In the genomic region with DNA sequence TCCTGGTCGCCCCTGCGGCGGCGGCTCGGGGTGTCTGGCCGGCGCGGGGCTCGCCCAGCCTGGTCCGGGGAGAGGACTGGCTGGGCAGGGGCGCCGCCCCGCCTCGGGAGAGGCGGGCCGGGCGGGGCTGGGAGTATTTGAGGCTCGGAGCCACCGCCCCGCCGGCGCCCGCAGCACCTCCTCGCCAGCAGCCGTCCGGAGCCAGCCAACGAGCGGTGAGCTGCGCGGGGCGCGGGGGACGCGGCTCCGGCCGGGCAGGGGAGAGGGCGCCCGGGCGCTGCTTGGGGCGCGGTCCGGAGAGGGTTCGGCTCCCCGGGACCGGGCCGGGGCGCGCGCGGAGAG, we compare ENCODE assay signal across 1 cellular context.
TF ChIP-seq lines count a peak whose summit lies in the region.

A gene (plus strand): TSS at position 167 of the 342 bp plus-strand sequence. CDS start 8,122 bp downstream, outside the sequence.

TF ChIP-seq in HepG2, 621 proteins besides CTCF, POLR2A, EP300 and RAD21 (continued from another document and continues in another):
- TF ChIP-seq, protein P1, sequence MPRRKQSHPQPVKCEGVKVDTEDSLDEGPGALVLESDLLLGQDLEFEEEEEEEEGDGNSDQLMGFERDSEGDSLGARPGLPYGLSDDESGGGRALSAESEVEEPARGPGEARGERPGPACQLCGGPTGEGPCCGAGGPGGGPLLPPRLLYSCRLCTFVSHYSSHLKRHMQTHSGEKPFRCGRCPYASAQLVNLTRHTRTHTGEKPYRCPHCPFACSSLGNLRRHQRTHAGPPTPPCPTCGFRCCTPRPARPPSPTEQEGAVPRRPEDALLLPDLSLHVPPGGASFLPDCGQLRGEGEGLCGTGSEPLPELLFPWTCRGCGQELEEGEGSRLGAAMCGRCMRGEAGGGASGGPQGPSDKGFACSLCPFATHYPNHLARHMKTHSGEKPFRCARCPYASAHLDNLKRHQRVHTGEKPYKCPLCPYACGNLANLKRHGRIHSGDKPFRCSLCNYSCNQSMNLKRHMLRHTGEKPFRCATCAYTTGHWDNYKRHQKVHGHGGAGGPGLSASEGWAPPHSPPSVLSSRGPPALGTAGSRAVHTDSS (CRISPR knock-in tag; conservative IDR thresholded peaks at IDR 0.05): no peak
- TF ChIP-seq SIX4 (CRISPR knock-in tag; IDR thresholded peaks at IDR 0.05) (no peak), TAF15 (IDR thresholded peaks at IDR 0.05; ENCODE audit: low read depth, low read length, poor library complexity, severe bottlenecking) (no peak), ZNF598 (CRISPR knock-in tag; IDR thresholded peaks at IDR 0.05; ENCODE audit: borderline replicate concordance) (no peak), ZNF33B (CRISPR knock-in tag; IDR thresholded peaks at IDR 0.05) (no peak), KDM4B (CRISPR knock-in tag; IDR thresholded peaks at IDR 0.05) (no peak), AKAP8 (CRISPR knock-in tag; IDR thresholded peaks at IDR 0.05) (no peak), SMYD3 (CRISPR knock-in tag; IDR thresholded peaks at IDR 0.05) (no peak), CAMTA2 (CRISPR knock-in tag; IDR thresholded peaks at IDR 0.05; ENCODE audit: borderline replicate concordance) (no peak), NR2C2 (CRISPR knock-in tag; IDR thresholded peaks at IDR 0.05; ENCODE audit: borderline replicate concordance) (0 out of 2 replicates have a peak, but pooled peaks have one; percentile 17), SP5 (CRISPR knock-in tag; IDR thresholded peaks at IDR 0.05; ENCODE audit: borderline replicate concordance, low read depth) (no peak), SP4 (CRISPR knock-in tag; IDR thresholded peaks at IDR 0.05) (0 out of 2 replicates have a peak, but pooled peaks have one; percentile 10), TEAD2 (CRISPR knock-in tag; IDR thresholded peaks at IDR 0.05) (no peak), MZF1 (CRISPR knock-in tag; IDR thresholded peaks at IDR 0.05; ENCODE audit: borderline replicate concordance) (no peak), MAFF (IDR thresholded peaks at IDR 0.05; ENCODE audit: low read depth, low read length) (no peak), ZNF263 (CRISPR knock-in tag; IDR thresholded peaks at IDR 0.05) (no peak), MED8 (CRISPR knock-in tag; IDR thresholded peaks at IDR 0.05; ENCODE audit: insufficient replicate concordance) (no peak)
- TF ChIP-seq, protein P2, sequence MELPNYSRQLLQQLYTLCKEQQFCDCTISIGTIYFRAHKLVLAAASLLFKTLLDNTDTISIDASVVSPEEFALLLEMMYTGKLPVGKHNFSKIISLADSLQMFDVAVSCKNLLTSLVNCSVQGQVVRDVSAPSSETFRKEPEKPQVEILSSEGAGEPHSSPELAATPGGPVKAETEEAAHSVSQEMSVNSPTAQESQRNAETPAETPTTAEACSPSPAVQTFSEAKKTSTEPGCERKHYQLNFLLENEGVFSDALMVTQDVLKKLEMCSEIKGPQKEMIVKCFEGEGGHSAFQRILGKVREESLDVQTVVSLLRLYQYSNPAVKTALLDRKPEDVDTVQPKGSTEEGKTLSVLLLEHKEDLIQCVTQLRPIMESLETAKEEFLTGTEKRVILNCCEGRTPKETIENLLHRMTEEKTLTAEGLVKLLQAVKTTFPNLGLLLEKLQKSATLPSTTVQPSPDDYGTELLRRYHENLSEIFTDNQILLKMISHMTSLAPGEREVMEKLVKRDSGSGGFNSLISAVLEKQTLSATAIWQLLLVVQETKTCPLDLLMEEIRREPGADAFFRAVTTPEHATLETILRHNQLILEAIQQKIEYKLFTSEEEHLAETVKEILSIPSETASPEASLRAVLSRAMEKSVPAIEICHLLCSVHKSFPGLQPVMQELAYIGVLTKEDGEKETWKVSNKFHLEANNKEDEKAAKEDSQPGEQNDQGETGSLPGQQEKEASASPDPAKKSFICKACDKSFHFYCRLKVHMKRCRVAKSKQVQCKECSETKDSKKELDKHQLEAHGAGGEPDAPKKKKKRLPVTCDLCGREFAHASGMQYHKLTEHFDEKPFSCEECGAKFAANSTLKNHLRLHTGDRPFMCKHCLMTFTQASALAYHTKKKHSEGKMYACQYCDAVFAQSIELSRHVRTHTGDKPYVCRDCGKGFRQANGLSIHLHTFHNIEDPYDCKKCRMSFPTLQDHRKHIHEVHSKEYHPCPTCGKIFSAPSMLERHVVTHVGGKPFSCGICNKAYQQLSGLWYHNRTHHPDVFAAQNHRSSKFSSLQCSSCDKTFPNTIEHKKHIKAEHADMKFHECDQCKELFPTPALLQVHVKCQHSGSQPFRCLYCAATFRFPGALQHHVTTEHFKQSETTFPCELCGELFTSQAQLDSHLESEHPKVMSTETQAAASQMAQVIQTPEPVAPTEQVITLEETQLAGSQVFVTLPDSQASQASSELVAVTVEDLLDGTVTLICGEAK (IDR thresholded peaks at IDR 0.05): no peak
- TF ChIP-seq, protein P2 (CRISPR knock-in tag; IDR thresholded peaks at IDR 0.05): no peak
- TF ChIP-seq, protein P3, sequence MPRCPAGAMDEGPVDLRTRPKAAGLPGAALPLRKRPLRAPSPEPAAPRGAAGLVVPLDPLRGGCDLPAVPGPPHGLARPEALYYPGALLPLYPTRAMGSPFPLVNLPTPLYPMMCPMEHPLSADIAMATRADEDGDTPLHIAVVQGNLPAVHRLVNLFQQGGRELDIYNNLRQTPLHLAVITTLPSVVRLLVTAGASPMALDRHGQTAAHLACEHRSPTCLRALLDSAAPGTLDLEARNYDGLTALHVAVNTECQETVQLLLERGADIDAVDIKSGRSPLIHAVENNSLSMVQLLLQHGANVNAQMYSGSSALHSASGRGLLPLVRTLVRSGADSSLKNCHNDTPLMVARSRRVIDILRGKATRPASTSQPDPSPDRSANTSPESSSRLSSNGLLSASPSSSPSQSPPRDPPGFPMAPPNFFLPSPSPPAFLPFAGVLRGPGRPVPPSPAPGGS (CRISPR knock-in tag; IDR thresholded peaks at IDR 0.05): 0 out of 2 replicates have a peak, but pooled peaks have one; percentile 57
- TF ChIP-seq, protein P4, sequence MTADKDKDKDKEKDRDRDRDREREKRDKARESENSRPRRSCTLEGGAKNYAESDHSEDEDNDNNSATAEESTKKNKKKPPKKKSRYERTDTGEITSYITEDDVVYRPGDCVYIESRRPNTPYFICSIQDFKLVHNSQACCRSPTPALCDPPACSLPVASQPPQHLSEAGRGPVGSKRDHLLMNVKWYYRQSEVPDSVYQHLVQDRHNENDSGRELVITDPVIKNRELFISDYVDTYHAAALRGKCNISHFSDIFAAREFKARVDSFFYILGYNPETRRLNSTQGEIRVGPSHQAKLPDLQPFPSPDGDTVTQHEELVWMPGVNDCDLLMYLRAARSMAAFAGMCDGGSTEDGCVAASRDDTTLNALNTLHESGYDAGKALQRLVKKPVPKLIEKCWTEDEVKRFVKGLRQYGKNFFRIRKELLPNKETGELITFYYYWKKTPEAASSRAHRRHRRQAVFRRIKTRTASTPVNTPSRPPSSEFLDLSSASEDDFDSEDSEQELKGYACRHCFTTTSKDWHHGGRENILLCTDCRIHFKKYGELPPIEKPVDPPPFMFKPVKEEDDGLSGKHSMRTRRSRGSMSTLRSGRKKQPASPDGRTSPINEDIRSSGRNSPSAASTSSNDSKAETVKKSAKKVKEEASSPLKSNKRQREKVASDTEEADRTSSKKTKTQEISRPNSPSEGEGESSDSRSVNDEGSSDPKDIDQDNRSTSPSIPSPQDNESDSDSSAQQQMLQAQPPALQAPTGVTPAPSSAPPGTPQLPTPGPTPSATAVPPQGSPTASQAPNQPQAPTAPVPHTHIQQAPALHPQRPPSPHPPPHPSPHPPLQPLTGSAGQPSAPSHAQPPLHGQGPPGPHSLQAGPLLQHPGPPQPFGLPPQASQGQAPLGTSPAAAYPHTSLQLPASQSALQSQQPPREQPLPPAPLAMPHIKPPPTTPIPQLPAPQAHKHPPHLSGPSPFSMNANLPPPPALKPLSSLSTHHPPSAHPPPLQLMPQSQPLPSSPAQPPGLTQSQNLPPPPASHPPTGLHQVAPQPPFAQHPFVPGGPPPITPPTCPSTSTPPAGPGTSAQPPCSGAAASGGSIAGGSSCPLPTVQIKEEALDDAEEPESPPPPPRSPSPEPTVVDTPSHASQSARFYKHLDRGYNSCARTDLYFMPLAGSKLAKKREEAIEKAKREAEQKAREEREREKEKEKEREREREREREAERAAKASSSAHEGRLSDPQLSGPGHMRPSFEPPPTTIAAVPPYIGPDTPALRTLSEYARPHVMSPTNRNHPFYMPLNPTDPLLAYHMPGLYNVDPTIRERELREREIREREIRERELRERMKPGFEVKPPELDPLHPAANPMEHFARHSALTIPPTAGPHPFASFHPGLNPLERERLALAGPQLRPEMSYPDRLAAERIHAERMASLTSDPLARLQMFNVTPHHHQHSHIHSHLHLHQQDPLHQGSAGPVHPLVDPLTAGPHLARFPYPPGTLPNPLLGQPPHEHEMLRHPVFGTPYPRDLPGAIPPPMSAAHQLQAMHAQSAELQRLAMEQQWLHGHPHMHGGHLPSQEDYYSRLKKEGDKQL (CRISPR knock-in tag; IDR thresholded peaks at IDR 0.05; ENCODE audit: low read depth): no peak
- TF ChIP-seq, protein P5, sequence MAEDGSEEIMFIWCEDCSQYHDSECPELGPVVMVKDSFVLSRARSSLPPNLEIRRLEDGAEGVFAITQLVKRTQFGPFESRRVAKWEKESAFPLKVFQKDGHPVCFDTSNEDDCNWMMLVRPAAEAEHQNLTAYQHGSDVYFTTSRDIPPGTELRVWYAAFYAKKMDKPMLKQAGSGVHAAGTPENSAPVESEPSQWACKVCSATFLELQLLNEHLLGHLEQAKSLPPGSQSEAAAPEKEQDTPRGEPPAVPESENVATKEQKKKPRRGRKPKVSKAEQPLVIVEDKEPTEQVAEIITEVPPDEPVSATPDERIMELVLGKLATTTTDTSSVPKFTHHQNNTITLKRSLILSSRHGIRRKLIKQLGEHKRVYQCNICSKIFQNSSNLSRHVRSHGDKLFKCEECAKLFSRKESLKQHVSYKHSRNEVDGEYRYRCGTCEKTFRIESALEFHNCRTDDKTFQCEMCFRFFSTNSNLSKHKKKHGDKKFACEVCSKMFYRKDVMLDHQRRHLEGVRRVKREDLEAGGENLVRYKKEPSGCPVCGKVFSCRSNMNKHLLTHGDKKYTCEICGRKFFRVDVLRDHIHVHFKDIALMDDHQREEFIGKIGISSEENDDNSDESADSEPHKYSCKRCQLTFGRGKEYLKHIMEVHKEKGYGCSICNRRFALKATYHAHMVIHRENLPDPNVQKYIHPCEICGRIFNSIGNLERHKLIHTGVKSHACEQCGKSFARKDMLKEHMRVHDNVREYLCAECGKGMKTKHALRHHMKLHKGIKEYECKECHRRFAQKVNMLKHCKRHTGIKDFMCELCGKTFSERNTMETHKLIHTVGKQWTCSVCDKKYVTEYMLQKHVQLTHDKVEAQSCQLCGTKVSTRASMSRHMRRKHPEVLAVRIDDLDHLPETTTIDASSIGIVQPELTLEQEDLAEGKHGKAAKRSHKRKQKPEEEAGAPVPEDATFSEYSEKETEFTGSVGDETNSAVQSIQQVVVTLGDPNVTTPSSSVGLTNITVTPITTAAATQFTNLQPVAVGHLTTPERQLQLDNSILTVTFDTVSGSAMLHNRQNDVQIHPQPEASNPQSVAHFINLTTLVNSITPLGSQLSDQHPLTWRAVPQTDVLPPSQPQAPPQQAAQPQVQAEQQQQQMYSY (CRISPR knock-in tag; IDR thresholded peaks at IDR 0.05): no peak
- TF ChIP-seq, protein P6, sequence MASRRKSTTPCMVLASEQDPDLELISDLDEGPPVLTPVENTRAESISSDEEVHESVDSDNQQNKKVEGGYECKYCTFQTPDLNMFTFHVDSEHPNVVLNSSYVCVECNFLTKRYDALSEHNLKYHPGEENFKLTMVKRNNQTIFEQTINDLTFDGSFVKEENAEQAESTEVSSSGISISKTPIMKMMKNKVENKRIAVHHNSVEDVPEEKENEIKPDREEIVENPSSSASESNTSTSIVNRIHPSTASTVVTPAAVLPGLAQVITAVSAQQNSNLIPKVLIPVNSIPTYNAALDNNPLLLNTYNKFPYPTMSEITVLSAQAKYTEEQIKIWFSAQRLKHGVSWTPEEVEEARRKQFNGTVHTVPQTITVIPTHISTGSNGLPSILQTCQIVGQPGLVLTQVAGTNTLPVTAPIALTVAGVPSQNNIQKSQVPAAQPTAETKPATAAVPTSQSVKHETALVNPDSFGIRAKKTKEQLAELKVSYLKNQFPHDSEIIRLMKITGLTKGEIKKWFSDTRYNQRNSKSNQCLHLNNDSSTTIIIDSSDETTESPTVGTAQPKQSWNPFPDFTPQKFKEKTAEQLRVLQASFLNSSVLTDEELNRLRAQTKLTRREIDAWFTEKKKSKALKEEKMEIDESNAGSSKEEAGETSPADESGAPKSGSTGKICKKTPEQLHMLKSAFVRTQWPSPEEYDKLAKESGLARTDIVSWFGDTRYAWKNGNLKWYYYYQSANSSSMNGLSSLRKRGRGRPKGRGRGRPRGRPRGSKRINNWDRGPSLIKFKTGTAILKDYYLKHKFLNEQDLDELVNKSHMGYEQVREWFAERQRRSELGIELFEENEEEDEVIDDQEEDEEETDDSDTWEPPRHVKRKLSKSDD (CRISPR knock-in tag; IDR thresholded peaks at IDR 0.05; ENCODE audit: low read depth): no peak
